8 cellular contexts compared by ENCODE assay signal in the genomic region with DNA sequence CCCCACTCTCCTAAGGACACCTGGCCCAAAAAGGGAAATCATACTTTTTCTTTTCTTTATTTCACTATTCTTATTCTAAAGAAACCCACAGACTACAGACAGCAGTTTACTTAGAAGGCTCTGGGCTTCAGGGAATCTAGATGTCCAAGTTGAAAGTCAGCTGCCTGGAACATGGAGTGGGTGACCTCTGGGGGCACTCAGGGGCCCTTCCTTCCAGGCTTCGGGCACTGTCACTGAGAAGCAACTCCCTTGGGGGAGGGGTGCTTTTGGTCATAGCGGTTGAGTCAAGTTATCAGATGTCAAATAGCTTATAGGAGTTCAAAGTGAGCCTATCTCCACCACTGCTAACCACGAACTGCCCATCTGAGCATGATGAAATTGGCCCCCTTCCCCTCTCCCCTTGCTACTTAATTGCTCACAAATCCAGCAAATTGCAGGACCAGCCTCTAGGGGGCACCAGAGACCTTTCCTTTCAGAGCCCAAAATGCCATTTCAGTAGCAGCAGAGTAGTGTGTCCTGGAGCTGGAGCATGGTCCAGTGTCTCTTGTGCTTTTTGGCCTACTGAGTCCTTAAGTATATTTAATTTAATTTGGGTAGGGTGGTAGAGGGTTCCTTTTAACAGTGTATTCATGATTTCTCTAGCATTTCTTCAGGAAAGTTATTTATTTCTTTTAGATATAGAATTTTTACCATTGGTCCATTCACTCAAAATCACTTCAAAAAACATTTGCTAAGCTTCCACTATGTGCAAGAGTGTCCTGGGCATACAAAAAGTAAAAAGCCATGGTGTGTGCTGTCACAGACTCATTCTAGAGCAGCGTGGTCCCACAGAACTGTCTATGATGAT.
DNase-seq lines count a peak whose midpoint lies in the region; ATAC-seq, FAIRE-seq and TF ChIP-seq lines count a peak whose summit lies in the region.

No MANE protein-coding gene starts in this region.

- 17 to 26% (median 19%) methylated on average over 4 of the region's 4 CpGs for WGBS in heart left ventricle, 4 donors
- WGBS in prostate gland: 32% methylated on average over 4 of the region's 4 CpGs

- no peaks in the 10 kb centered on the region for H3K79me2 ChIP-seq in MM.1S (ENCODE audit: low read length)

- peaks cover 38% of the 10 kb centered on the region for H3F3A ChIP-seq in MM.1S (ENCODE audit: insufficient read depth, low read length)

- no peaks in the 10 kb centered on the region for H3K9me2 ChIP-seq in MM.1S (replicated peaks; ENCODE audit: insufficient read depth, low read length)

- H3K4me3 ChIP-seq in MM.1S (ENCODE audit: low read length): no peak overlapping the region
- H3K4me3 ChIP-seq in heart left ventricle: no peak overlapping the region
- no peak overlapping the region for H3K4me3 ChIP-seq in prostate gland
- no peak overlapping the region for H3K4me3 ChIP-seq in vagina

- TF ChIP-seq CTCF in MM.1S (IDR thresholded peaks at IDR 0.05; ENCODE audit: low read length) (peak; percentile 95), heart left ventricle (IDR thresholded peaks at IDR 0.05) (peak; percentile 74 to 95 (median 86)), prostate gland (IDR thresholded peaks at IDR 0.05) (peak; percentile 85 to 94 (median 90)), vagina (IDR thresholded peaks at IDR 0.05) (peak; percentile 83 to 95 (median 91))

- ATAC-seq in heart left ventricle: peak in 3 of 4 donors; percentile 69 to 79 (median 77)

- H3K9ac ChIP-seq in MM.1S (ENCODE audit: low read length): no peak overlapping the region

- H3K27ac ChIP-seq in MM.1S (ENCODE audit: low read length): peak overlapping the region; percentile 94; the same call in 1 of the 2 replicates
- H3K27ac ChIP-seq in heart left ventricle: peak overlapping the region in 1 of 12 donors; percentile 74
- no peak overlapping the region for H3K27ac ChIP-seq in prostate gland
- no peak overlapping the region for H3K27ac ChIP-seq in vagina

- intact Hi-C loops in heart left ventricle (cut with DNase I) (loop anchor here in 9 of 10 donors (1.0 to 10.0 kb wide), 15 partner anchors 211 to 541 kb away; no protein-coding TSS in a partner anchor), prostate gland (cut with DNase I) (loop anchor here (2.0 to 5.0 kb wide), 2 partner anchors 303 to 467 kb away; no protein-coding TSS in a partner anchor), vagina (cut with DNase I) (loop anchor here (10.0 kb wide), 1 partner anchor 221 kb away; no protein-coding TSS in a partner anchor)

- H3K36me3 ChIP-seq in MM.1S (replicated peaks; ENCODE audit: insufficient read depth, low read length) (no peaks in the 10 kb centered on the region), heart left ventricle (no peaks in the 10 kb centered on the region), prostate gland (no peaks in the 10 kb centered on the region), vagina (no peaks in the 10 kb centered on the region)

- peak; percentile 91 for FAIRE-seq in GM19239 (lab: Jason Lieb, UNC)

- peak; percentile 27 to 59 for DNase-seq in AML-193 (lab: John Stamatoyannopoulos, UW)
- DNase-seq in GM19239 (ENCODE audit: insufficient read length, low spot score): peak; percentile 43
- peak; percentile 74 for DNase-seq in MM.1S
- DNase-seq in SKM-1 treated with dmso at 0.1 percent for 144 hours (lab: John Stamatoyannopoulos, UW; ENCODE audit: unreplicated experiment): peak; percentile 75
- DNase-seq in activated naive CD8-positive, alpha-beta T cell treated with anti-CD3 and anti-CD28 coated beads, Interleukin-2, amount 50 U/mL, for 16 hours (ENCODE audit: low read depth, low spot score): peak; percentile 46
- DNase-seq in heart left ventricle: peak; percentile 48 to 60 (median 59)
- peak; percentile 67 for DNase-seq in prostate gland (ENCODE audit: low spot score)
- DNase-seq in vagina (ENCODE audit: extremely low spot score in 2 of 2): no peak

- no peak overlapping the region for H2AFZ ChIP-seq in MM.1S (ENCODE audit: low read length)

- 0 out of 2 replicates have a peak overlapping the region, but pooled peaks have one; percentile 1 for H3K4me2 ChIP-seq in MM.1S (ENCODE audit: low read depth, low read length)

- H3K4me1 ChIP-seq in MM.1S (ENCODE audit: low read length) (peaks cover 47% of the 10 kb centered on the region), heart left ventricle (no peaks in the 10 kb centered on the region), prostate gland (replicated peaks) (no peaks in the 10 kb centered on the region), vagina (peaks cover 10% of the 10 kb centered on the region)

- no peaks in the 10 kb centered on the region for H3K9me3 ChIP-seq in MM.1S (replicated peaks; ENCODE audit: insufficient read depth, low read length)
- H3K9me3 ChIP-seq in heart left ventricle: no peaks in the 10 kb centered on the region
- no peaks in the 10 kb centered on the region for H3K9me3 ChIP-seq in prostate gland
- no peaks in the 10 kb centered on the region for H3K9me3 ChIP-seq in vagina

- no peaks in the 10 kb centered on the region for H3K27me3 ChIP-seq in MM.1S (replicated peaks; ENCODE audit: insufficient read depth, low read length)
- peaks cover 0 to 25% (median 0%) of the 10 kb centered on the region in 9 donors for H3K27me3 ChIP-seq in heart left ventricle
- no peaks in the 10 kb centered on the region for H3K27me3 ChIP-seq in prostate gland (replicated peaks; ENCODE audit: insufficient read depth)
- no peaks in the 10 kb centered on the region for H3K27me3 ChIP-seq in vagina

- TF ChIP-seq POLR2A in heart left ventricle (IDR thresholded peaks at IDR 0.05) (no peak), prostate gland (IDR thresholded peaks at IDR 0.05) (no peak), vagina (IDR thresholded peaks at IDR 0.05) (no peak)

- no peaks in the 10 kb centered on the region for H4K20me1 ChIP-seq in MM.1S (ENCODE audit: insufficient read depth, low read length)

Comparison
In these comparisons a context has a peak if more than half of its experiments do, and no peak if none do; other contexts are left out.
1. DNase-seq: peak in AML-193 (2 of 2), GM19239 (single experiment), MM.1S (single experiment), SKM-1 treated with dmso at 0.1 percent for 144 hours (single experiment), activated naive CD8-positive, alpha-beta T cell treated with anti-CD3 and anti-CD28 coated beads, Interleukin-2, amount 50 U/mL, for 16 hours (single experiment), heart left ventricle (5 of 5) and prostate gland (single experiment); none in vagina (0 of 2).
2. Peak in every context shown above with its lines, with median percentiles within 50 percentile points of each other: CTCF ChIP-seq.